In genomic region chr17:17767497-17768286, GRCh38 we compare ENCODE assay signal across 21 cellular contexts.
DNase-seq lines count a peak whose midpoint lies in the region; ATAC-seq, FAIRE-seq and TF ChIP-seq lines count a peak whose summit lies in the region.
"Had no signal": no experiment of that assay in that cellular context is flagged by ENCODE, and none has a peak within 500 bp of the region (broad histone marks: within the 10 kb centered on the region; RNA-seq: fewer than 3 reads in every experiment).

No MANE protein-coding gene starts in this region.

- in situ Hi-C loops in mammary epithelial cell (cut with MboI; ENCODE audit: low sequenced_read_pairs in 2 of 2) = no loop called here

- no peak overlapping the region for H3K4me3 Mint-ChIP-seq in immature natural killer cell
- H3K4me3 Mint-ChIP-seq in activated CD8-positive, alpha-beta T cell treated with anti-CD3 and anti-CD28 coated beads for 36 hours = no peak overlapping the region
- H3K4me3 Mint-ChIP-seq: activated CD8-positive, alpha-beta T cell treated with anti-CD3 and anti-CD28 coated beads, Interleukin-2, amount 10 ng/mL, durations not matched to agents 7 days and 5 days; activated naive CD4-positive, alpha-beta T cell treated with anti-CD3 and anti-CD28 coated beads, Interleukin-2, amount 10 ng/mL, durations not matched to agents 7 days and 5 days; activated T-cell treated with anti-CD3 and anti-CD28 coated beads, Interleukin-2, amount 50 U/mL, for 4 hours; memory B cell; natural killer cell treated with Interleukin-12 subunit alpha and Interleukin-12 subunit beta and Interleukin-15 and Interleukin-18, amount 100 ng/mL, for 72 hours had no signal

- BruUV-seq in mammary epithelial cell (replicated peaks; lab: Mats Ljungman, UMichigan) = no TSS peak

- TF ChIP-seq CTCF in psoas muscle (IDR thresholded peaks at IDR 0.05) (no peak), mammary epithelial cell (conservative IDR thresholded peaks at IDR 0.05 in 1 of 2, IDR thresholded peaks at IDR 0.05 in 1 of 2; ENCODE audit: extremely low read depth in 1 of 2, insufficient read depth in 1 of 2, low read depth in 1 of 2, low read length in 2 of 2) (no peak)
- no peak for TF ChIP-seq CTCF in activated CD8-positive, alpha-beta T cell treated with anti-CD3 and anti-CD28 coated beads for 36 hours (IDR thresholded peaks at IDR 0.05)

- H3K36me3 Mint-ChIP-seq in immature natural killer cell = no peaks in the 10 kb centered on the region
- H3K36me3 Mint-ChIP-seq in activated CD8-positive, alpha-beta T cell treated with anti-CD3 and anti-CD28 coated beads for 36 hours (ENCODE audit: low read depth) = no peaks in the 10 kb centered on the region
- H3K36me3 Mint-ChIP-seq: memory B cell; natural killer cell treated with Interleukin-12 subunit alpha and Interleukin-12 subunit beta and Interleukin-15 and Interleukin-18, amount 100 ng/mL, for 72 hours had no signal

- peaks cover 96% of the 10 kb centered on the region for H3K79me2 ChIP-seq in mammary epithelial cell (ENCODE audit: insufficient read depth, low read length)

- peaks cover 55 to 63% of the 10 kb centered on the region in 2 donors for H3K4me1 Mint-ChIP-seq in immature natural killer cell
- peaks cover 40% of the 10 kb centered on the region for H3K4me1 Mint-ChIP-seq in activated CD8-positive, alpha-beta T cell treated with anti-CD3 and anti-CD28 coated beads for 36 hours (ENCODE audit: low read depth)

- no peaks in the 10 kb centered on the region for H3K9me3 Mint-ChIP-seq in immature natural killer cell
- H3K9me3 Mint-ChIP-seq in activated CD8-positive, alpha-beta T cell treated with anti-CD3 and anti-CD28 coated beads for 36 hours = no peaks in the 10 kb centered on the region
- H3K9me3 Mint-ChIP-seq: activated naive CD4-positive, alpha-beta T cell treated with anti-CD3 and anti-CD28 coated beads, Interleukin-2, amount 10 ng/mL, durations not matched to agents 7 days and 5 days; activated T-cell treated with anti-CD3 and anti-CD28 coated beads, Interleukin-2, amount 50 U/mL, for 4 hours; memory B cell; natural killer cell treated with Interleukin-12 subunit alpha and Interleukin-12 subunit beta and Interleukin-15 and Interleukin-18, amount 100 ng/mL, for 72 hours had no signal

- H3K27me3 ChIP-seq in psoas muscle (ENCODE audit: insufficient read depth in 3 of 3, low read length in 2 of 3) (no peaks in the 10 kb centered on the region), mammary epithelial cell (ENCODE audit: insufficient read depth, low read length) (no peaks in the 10 kb centered on the region)
- H3K27me3 ChIP-seq: SJSA1 had no signal

- H2AFZ ChIP-seq in mammary epithelial cell (ENCODE audit: low read depth, low read length) = no peak overlapping the region

- H3K4me1 ChIP-seq in psoas muscle (peaks cover 77% of the 10 kb centered on the region), mammary epithelial cell (ENCODE audit: insufficient read depth, low read length) (peaks cover 17% of the 10 kb centered on the region)
- H3K4me1 ChIP-seq: Caco-2 had no signal

- intact Hi-C loops in psoas muscle (cut with DNase I) = no loop called here
- intact Hi-C loops in mammary epithelial cell (cut with micrococcal nuclease) = no loop called here
- intact Hi-C loops in activated CD8-positive, alpha-beta T cell treated with anti-CD3 and anti-CD28 coated beads for 36 hours (cut with micrococcal nuclease) = no loop called here

- CTCF ChIA-PET in mammary epithelial cell (lab: Charles Lee; ENCODE audit: low non-redundant PET) = no interaction called here
- CTCF ChIA-PET in activated CD8-positive, alpha-beta T cell treated with anti-CD3 and anti-CD28 coated beads for 36 hours (lab: Charles Lee) = no interaction called here

- no peaks in the 10 kb centered on the region for H3K36me3 ChIP-seq in SK-N-MC (ENCODE audit: insufficient read depth, low read length)
- H3K36me3 ChIP-seq in psoas muscle (ENCODE audit: insufficient read depth in 1 of 2, low read depth in 1 of 2) = no peaks in the 10 kb centered on the region
- H3K36me3 ChIP-seq in mammary epithelial cell (ENCODE audit: insufficient read depth, low read length) = peaks cover 7% of the 10 kb centered on the region
- H3K36me3 ChIP-seq: thoracic aorta had no signal

- POLR2A ChIA-PET in activated CD8-positive, alpha-beta T cell treated with anti-CD3 and anti-CD28 coated beads for 36 hours (lab: Charles Lee) = interaction anchor here (1.4 kb wide), 1 partner anchor 85 kb away, joined by 3 read pairs; no protein-coding TSS in a partner anchor

- WGBS in psoas muscle, 3 donors = 70 to 76% (median 75%) methylated on average over 10 of the region's 10 CpGs
- 93% methylated on average over 10 of the region's 10 CpGs for WGBS in mammary epithelial cell (ENCODE audit: low coverage, missing lambda C conversion rate)

- no peak overlapping the region for H3K4me2 ChIP-seq in mammary epithelial cell (ENCODE audit: insufficient read depth, low read depth, low read length)

- peaks cover 0 to under 1% (median 0%) of the 10 kb centered on the region in 3 donors for H3K27me3 Mint-ChIP-seq in immature natural killer cell (ENCODE audit: low read depth in 3 of 3)
- no peaks in the 10 kb centered on the region for H3K27me3 Mint-ChIP-seq in activated CD8-positive, alpha-beta T cell treated with anti-CD3 and anti-CD28 coated beads for 36 hours
- H3K27me3 Mint-ChIP-seq: activated naive CD4-positive, alpha-beta T cell treated with anti-CD3 and anti-CD28 coated beads, Interleukin-2, amount 10 ng/mL, durations not matched to agents 7 days and 5 days; memory B cell; natural killer cell treated with Interleukin-12 subunit alpha and Interleukin-12 subunit beta and Interleukin-15 and Interleukin-18, amount 100 ng/mL, for 72 hours had no signal

- ATAC-seq in psoas muscle = peak in 2 of 4 donors; percentile 15 to 33
- ATAC-seq in GM19467 (IDR thresholded peaks at IDR 0.05; ENCODE audit: unreplicated experiment) = no peak
- ATAC-seq in activated CD8-positive, alpha-beta T cell treated with anti-CD3 and anti-CD28 coated beads for 36 hours = no peak
- ATAC-seq: activated CD8-positive, alpha-beta T cell treated with anti-CD3 and anti-CD28 coated beads, Interleukin-2, amount 10 ng/mL, durations not matched to agents 7 days and 5 days; activated T-cell treated with anti-CD3 and anti-CD28 coated beads, Interleukin-2, amount 50 U/mL, for 4 hours; natural killer cell treated with Interleukin-12 subunit alpha and Interleukin-12 subunit beta and Interleukin-15 and Interleukin-18, amount 100 ng/mL, for 72 hours had no signal

- DNase-seq in GM12891 (ENCODE audit: insufficient read length, low spot score) (no peak), SK-N-MC (ENCODE audit: low read depth, low spot score) (no peak), immature natural killer cell (no peak), psoas muscle (no peak), mammary epithelial cell (no peak), T-helper 9 cell (no peak)
- DNase-seq in activated CD8-positive, alpha-beta T cell treated with anti-CD3 and anti-CD28 coated beads for 36 hours = no peak
- DNase-seq: activated CD4-positive, CD25-positive, alpha-beta regulatory T cell; activated CD8-positive, alpha-beta T cell treated with anti-CD3 and anti-CD28 coated beads, Interleukin-2, amount 10 ng/mL, durations not matched to agents 7 days and 5 days; activated naive CD4-positive, alpha-beta T cell treated with anti-CD3 and anti-CD28 coated beads, Interleukin-2, amount 10 ng/mL, durations not matched to agents 7 days and 5 days; activated T-cell treated with anti-CD3 and anti-CD28 coated beads, Interleukin-2, amount 50 U/mL, for 4 hours; aorta; Caco-2; head of caudate nucleus; stimulated activated CD4-positive, alpha-beta T cell treated with anti-CD3 and anti-CD28 coated beads, Interleukin-15, amount 100 ng/mL, for 24 hours; T-helper 2 cell had no signal

- H3K9me3 ChIP-seq in SK-N-MC (ENCODE audit: low read depth, low read length) (no peaks in the 10 kb centered on the region), psoas muscle (no peaks in the 10 kb centered on the region), mammary epithelial cell (replicated peaks; ENCODE audit: insufficient read depth, low read length) (no peaks in the 10 kb centered on the region)
- H3K9me3 ChIP-seq: Caco-2, SJSA1, thoracic aorta had no signal

- H3K4me3 ChIP-seq in SK-N-MC (no peak overlapping the region), psoas muscle (no peak overlapping the region), mammary epithelial cell (replicated peaks in 1 of 3; ENCODE audit: insufficient read depth in 1 of 3, low read depth in 2 of 3, low read length in 3 of 3) (no peak overlapping the region)
- H3K4me3 ChIP-seq: SJSA1, thoracic aorta had no signal

- H3K27ac Mint-ChIP-seq in immature natural killer cell = peak overlapping the region in 4 of 6 donors; percentile 53 to 94 (median 80)
- no peak overlapping the region for H3K27ac Mint-ChIP-seq in activated CD8-positive, alpha-beta T cell treated with anti-CD3 and anti-CD28 coated beads for 36 hours
- H3K27ac Mint-ChIP-seq: activated naive CD4-positive, alpha-beta T cell treated with anti-CD3 and anti-CD28 coated beads, Interleukin-2, amount 10 ng/mL, durations not matched to agents 7 days and 5 days had no signal

- H4K20me1 ChIP-seq in mammary epithelial cell (ENCODE audit: insufficient read depth, low read length) = no peaks in the 10 kb centered on the region

- FAIRE-seq in GM12891 (lab: Jason Lieb, UNC) = peak; percentile 23

- H3K9ac ChIP-seq in SK-N-MC (ENCODE audit: insufficient read length) = no peak overlapping the region
- no peak overlapping the region for H3K9ac ChIP-seq in mammary epithelial cell (ENCODE audit: insufficient read depth, low read length)

- dilution Hi-C loops in mammary epithelial cell (cut with HindIII; ENCODE audit: low sequenced_read_pairs) = loop anchor here (5.0 kb wide), 2 partner anchors 35 to 75 kb away; no protein-coding TSS in a partner anchor

- no peak for TF ChIP-seq POLR2A in GM12891 (IDR thresholded peaks at IDR 0.05; ENCODE audit: low read depth, low read length)

- H3K27ac ChIP-seq in SK-N-MC = peak overlapping the region; percentile 75; the same call in 1 of the 2 replicates
- peak overlapping the region; percentile 75 for H3K27ac ChIP-seq in psoas muscle
- no peak overlapping the region for H3K27ac ChIP-seq in mammary epithelial cell (ENCODE audit: insufficient read depth, low read depth, low read length)
- H3K27ac ChIP-seq: SJSA1, thoracic aorta had no signal

TF ChIP-seq in GM12891, 5 proteins besides CTCF, POLR2A, EP300 and RAD21:
- TF ChIP-seq PAX5 (IDR thresholded peaks at IDR 0.05; ENCODE audit: insufficient read depth, low read length, severe bottlenecking) = no peak
- no peak for TF ChIP-seq POLR2AphosphoS5 (IDR thresholded peaks at IDR 0.05; ENCODE audit: low read depth, low read length)
- no peak for TF ChIP-seq SPI1 (IDR thresholded peaks at IDR 0.05; ENCODE audit: low read depth, low read length)
- TF ChIP-seq TAF1 (IDR thresholded peaks at IDR 0.05; ENCODE audit: low read depth, low read length) = no peak
- no peak for TF ChIP-seq POU2F2 (IDR thresholded peaks at IDR 0.05; ENCODE audit: low read depth, low read length)
